Comparison of ENCODE assay signal across 1 cellular context in the genomic region with DNA sequence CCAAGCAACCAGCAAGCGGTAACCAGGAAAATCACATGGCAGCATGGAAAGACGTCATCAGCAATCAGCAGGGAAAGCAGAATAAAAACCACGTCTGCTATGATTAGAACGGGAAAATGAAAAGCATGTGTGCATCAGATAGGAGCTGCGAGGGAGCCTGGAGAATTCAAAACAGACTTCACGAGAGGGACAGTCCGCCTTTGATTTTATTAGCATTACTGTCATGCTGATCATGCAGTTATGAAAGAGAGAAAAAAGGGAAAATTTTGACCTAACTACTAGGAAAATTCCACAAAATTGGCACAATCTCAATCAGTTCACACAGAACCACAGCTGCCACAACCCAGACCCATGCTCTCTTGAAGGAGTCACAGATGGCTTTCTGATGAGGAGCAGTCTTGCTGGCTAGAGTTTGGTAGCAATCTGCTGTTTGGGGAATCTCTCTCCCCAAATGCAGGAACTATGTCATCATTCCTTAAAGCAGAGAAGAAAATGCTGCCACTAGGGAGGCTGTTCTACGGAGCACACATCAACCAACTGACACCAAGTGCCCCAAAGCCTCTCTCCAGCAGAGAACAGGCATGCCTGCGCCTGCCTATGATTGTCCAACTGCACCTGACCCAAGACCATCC.
TF ChIP-seq lines count a peak whose summit lies in the region.

No MANE protein-coding gene starts in this region.

TF ChIP-seq in WTC11, 78 proteins besides CTCF, POLR2A, EP300 and RAD21 (continued from another document):
- TF ChIP-seq, protein P1, sequence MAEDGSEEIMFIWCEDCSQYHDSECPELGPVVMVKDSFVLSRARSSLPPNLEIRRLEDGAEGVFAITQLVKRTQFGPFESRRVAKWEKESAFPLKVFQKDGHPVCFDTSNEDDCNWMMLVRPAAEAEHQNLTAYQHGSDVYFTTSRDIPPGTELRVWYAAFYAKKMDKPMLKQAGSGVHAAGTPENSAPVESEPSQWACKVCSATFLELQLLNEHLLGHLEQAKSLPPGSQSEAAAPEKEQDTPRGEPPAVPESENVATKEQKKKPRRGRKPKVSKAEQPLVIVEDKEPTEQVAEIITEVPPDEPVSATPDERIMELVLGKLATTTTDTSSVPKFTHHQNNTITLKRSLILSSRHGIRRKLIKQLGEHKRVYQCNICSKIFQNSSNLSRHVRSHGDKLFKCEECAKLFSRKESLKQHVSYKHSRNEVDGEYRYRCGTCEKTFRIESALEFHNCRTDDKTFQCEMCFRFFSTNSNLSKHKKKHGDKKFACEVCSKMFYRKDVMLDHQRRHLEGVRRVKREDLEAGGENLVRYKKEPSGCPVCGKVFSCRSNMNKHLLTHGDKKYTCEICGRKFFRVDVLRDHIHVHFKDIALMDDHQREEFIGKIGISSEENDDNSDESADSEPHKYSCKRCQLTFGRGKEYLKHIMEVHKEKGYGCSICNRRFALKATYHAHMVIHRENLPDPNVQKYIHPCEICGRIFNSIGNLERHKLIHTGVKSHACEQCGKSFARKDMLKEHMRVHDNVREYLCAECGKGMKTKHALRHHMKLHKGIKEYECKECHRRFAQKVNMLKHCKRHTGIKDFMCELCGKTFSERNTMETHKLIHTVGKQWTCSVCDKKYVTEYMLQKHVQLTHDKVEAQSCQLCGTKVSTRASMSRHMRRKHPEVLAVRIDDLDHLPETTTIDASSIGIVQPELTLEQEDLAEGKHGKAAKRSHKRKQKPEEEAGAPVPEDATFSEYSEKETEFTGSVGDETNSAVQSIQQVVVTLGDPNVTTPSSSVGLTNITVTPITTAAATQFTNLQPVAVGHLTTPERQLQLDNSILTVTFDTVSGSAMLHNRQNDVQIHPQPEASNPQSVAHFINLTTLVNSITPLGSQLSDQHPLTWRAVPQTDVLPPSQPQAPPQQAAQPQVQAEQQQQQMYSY (CRISPR knock-in tag; IDR thresholded peaks at IDR 0.05): no peak
